ENCODE assay signal across 20 cellular contexts in genomic region chr12:120642086-120642485, GRCh38. TPM values are rescaled to one million over a fixed set of nuclear protein-coding genes. Genes with fewer than 3 reads are reported as not detected.
DNase-seq lines count a peak whose midpoint lies in the region; ATAC-seq and TF ChIP-seq lines count a peak whose summit lies in the region.
"Had no signal": no experiment of that assay in that cellular context is flagged by ENCODE, and none has a peak within 500 bp of the region (broad histone marks: within the 10 kb centered on the region; RNA-seq: fewer than 3 reads in every experiment).

No MANE protein-coding gene starts in this region.

- H3K27me3 ChIP-seq in right atrium auricular region: peaks cover 0 to 16% of the 10 kb centered on the region in 2 donors
- H3K27me3 ChIP-seq in MM.1S (replicated peaks; ENCODE audit: insufficient read depth, low read length): peaks cover 15% of the 10 kb centered on the region; the same call in 1 of the 2 replicates
- H3K27me3 ChIP-seq: body of pancreas had no signal

- no peaks in the 10 kb centered on the region for H3K9me2 ChIP-seq in MM.1S (replicated peaks; ENCODE audit: insufficient read depth, low read length)

- no peak overlapping the region for H3K27ac Mint-ChIP-seq in activated naive CD4-positive, alpha-beta T cell treated with anti-CD3 and anti-CD28 coated beads, Interleukin-2, amount 50 U/mL, for 24 hours
- no peak overlapping the region for H3K27ac Mint-ChIP-seq in WTC11
- H3K27ac Mint-ChIP-seq in stimulated activated effector memory CD8-positive, alpha-beta T cell treated with anti-CD3 and anti-CD28 coated beads, Interleukin-12 subunit alpha, Interleukin-12 subunit beta, amount 100 ng/mL, for 72 hours: no peak overlapping the region
- H3K27ac Mint-ChIP-seq: activated CD8-positive, alpha-beta memory T cell treated with anti-CD3 and anti-CD28 coated beads, Interleukin-2, amount 10 ng/mL, durations not matched to agents 7 days and 5 days; dendritic cell treated with granulocyte-macrophage colony-stimulating factor and Interleukin-4, amounts not matched to agents 40 ng/mL and 50 ng/mL, for 4 days; HFFc6; stimulated activated naive CD8-positive, alpha-beta T cell treated with anti-CD3 and anti-CD28 coated beads, Interleukin-15, amount 100 ng/mL, for 72 hours had no signal

- no peak for TF ChIP-seq CTCF in WTC11 (IDR thresholded peaks at IDR 0.05)
- TF ChIP-seq CTCF in right atrium auricular region (IDR thresholded peaks at IDR 0.05): no peak
- TF ChIP-seq CTCF in MM.1S (IDR thresholded peaks at IDR 0.05; ENCODE audit: low read length): no peak

- H3K27me3 Mint-ChIP-seq in activated naive CD4-positive, alpha-beta T cell treated with anti-CD3 and anti-CD28 coated beads, Interleukin-2, amount 50 U/mL, for 24 hours: peaks cover 38% of the 10 kb centered on the region
- H3K27me3 Mint-ChIP-seq in WTC11 (ENCODE audit: low read depth): peaks cover 20% of the 10 kb centered on the region

- H3K27ac ChIP-seq in right atrium auricular region (no peak overlapping the region), MM.1S (ENCODE audit: low read length) (no peak overlapping the region)
- H3K27ac ChIP-seq: body of pancreas, KMS-11, uterus had no signal

- peak overlapping the region; percentile 33 for H3K4me3 Mint-ChIP-seq in activated naive CD4-positive, alpha-beta T cell treated with anti-CD3 and anti-CD28 coated beads, Interleukin-2, amount 50 U/mL, for 24 hours
- H3K4me3 Mint-ChIP-seq in WTC11: peak overlapping the region; percentile 72
- H3K4me3 Mint-ChIP-seq in stimulated activated effector memory CD8-positive, alpha-beta T cell treated with anti-CD3 and anti-CD28 coated beads, Interleukin-12 subunit alpha, Interleukin-12 subunit beta, amount 100 ng/mL, for 72 hours: peak overlapping the region; percentile 67
- H3K4me3 Mint-ChIP-seq: HFFc6 had no signal

- intact Hi-C loops in head of caudate nucleus (cut with DNase I): no loop called here

- ATAC-seq in WTC11 (no peak), HG02970 (IDR thresholded peaks at IDR 0.05; ENCODE audit: low FRiP score, unreplicated experiment) (no peak)
- ATAC-seq in stimulated activated effector memory CD8-positive, alpha-beta T cell treated with anti-CD3 and anti-CD28 coated beads, Interleukin-12 subunit alpha, Interleukin-12 subunit beta, amount 100 ng/mL, for 72 hours: no peak

- peaks cover 10% of the 10 kb centered on the region for H3K4me1 Mint-ChIP-seq in activated naive CD4-positive, alpha-beta T cell treated with anti-CD3 and anti-CD28 coated beads, Interleukin-2, amount 50 U/mL, for 24 hours
- peaks cover 15% of the 10 kb centered on the region for H3K4me1 Mint-ChIP-seq in WTC11
- H3K4me1 Mint-ChIP-seq in stimulated activated effector memory CD8-positive, alpha-beta T cell treated with anti-CD3 and anti-CD28 coated beads, Interleukin-12 subunit alpha, Interleukin-12 subunit beta, amount 100 ng/mL, for 72 hours: peaks cover 11% of the 10 kb centered on the region

- no peak overlapping the region for H3K4me2 ChIP-seq in MM.1S (ENCODE audit: low read depth, low read length)

- H3K4me1 ChIP-seq in right atrium auricular region (peaks cover 0 to 15% of the 10 kb centered on the region in 2 donors), MM.1S (ENCODE audit: low read length) (no peaks in the 10 kb centered on the region)

- H2AFZ ChIP-seq in MM.1S (ENCODE audit: low read length): no peak overlapping the region

- no peak for DNase-seq in activated naive CD4-positive, alpha-beta T cell (lab: John Stamatoyannopoulos, UW)
- DNase-seq in WTC11 (ENCODE audit: low spot score): no peak
- peak in 23 of 42 donors; percentile 18 to 74 (median 42) for DNase-seq in head of caudate nucleus
- no peak for DNase-seq in stimulated activated effector memory CD8-positive, alpha-beta T cell treated with anti-CD3 and anti-CD28 coated beads, Interleukin-12 subunit alpha, Interleukin-12 subunit beta, amount 100 ng/mL, for 72 hours (ENCODE audit: low spot score in 2 of 2)
- no peak for DNase-seq in right atrium auricular region (ENCODE audit: low spot score)
- DNase-seq in MM.1S: no peak
- DNase-seq: NCI-H1048, NCI-H2029, uterus had no signal

- no peaks in the 10 kb centered on the region for H3F3A ChIP-seq in MM.1S (ENCODE audit: insufficient read depth, low read length)

- H3K4me3 ChIP-seq in right atrium auricular region: no peak overlapping the region
- H3K4me3 ChIP-seq in MM.1S (ENCODE audit: low read length): no peak overlapping the region
- H3K4me3 ChIP-seq: body of pancreas, uterus had no signal

- no peaks in the 10 kb centered on the region for H4K20me1 ChIP-seq in MM.1S (ENCODE audit: insufficient read depth, low read length)

- no peaks in the 10 kb centered on the region for H3K36me3 ChIP-seq in right atrium auricular region
- no peaks in the 10 kb centered on the region for H3K36me3 ChIP-seq in MM.1S (replicated peaks; ENCODE audit: insufficient read depth, low read length)
- H3K36me3 ChIP-seq: uterus had no signal

- no peaks in the 10 kb centered on the region for H3K9me3 Mint-ChIP-seq in activated naive CD4-positive, alpha-beta T cell treated with anti-CD3 and anti-CD28 coated beads, Interleukin-2, amount 50 U/mL, for 24 hours
- no peaks in the 10 kb centered on the region for H3K9me3 Mint-ChIP-seq in WTC11
- H3K9me3 Mint-ChIP-seq in stimulated activated effector memory CD8-positive, alpha-beta T cell treated with anti-CD3 and anti-CD28 coated beads, Interleukin-12 subunit alpha, Interleukin-12 subunit beta, amount 100 ng/mL, for 72 hours: no peaks in the 10 kb centered on the region
- H3K9me3 Mint-ChIP-seq: activated B cell treated with CpG ODN at 0.5 μM for 24 hours; dendritic cell treated with granulocyte-macrophage colony-stimulating factor and Interleukin-4, amounts not matched to agents 40 ng/mL and 50 ng/mL, for 4 days; HFFc6; stimulated activated naive CD8-positive, alpha-beta T cell treated with anti-CD3 and anti-CD28 coated beads, Interleukin-15, amount 100 ng/mL, for 72 hours had no signal

- H3K9me3 ChIP-seq in right atrium auricular region (no peaks in the 10 kb centered on the region), MM.1S (replicated peaks; ENCODE audit: insufficient read depth, low read length) (no peaks in the 10 kb centered on the region)
- H3K9me3 ChIP-seq: body of pancreas, uterus had no signal

- H3K9ac ChIP-seq in MM.1S (ENCODE audit: low read length): no peak overlapping the region
- H3K9ac ChIP-seq: KMS-11 had no signal

- POLR2A ChIA-PET in WTC11 (lab: Charles Lee): interaction anchor here (1.2 kb wide), 1 partner anchor 61 kb away, joined by 3 read pairs; the partner anchor contains the start of gene POP5

- CTCF ChIA-PET in WTC11 (lab: Charles Lee): interaction anchor here (1.1 to 4.7 kb wide), 4 partner anchors 7 to 60 kb away, joined by 3 to 40 read pairs (median 18); partner anchors contain the start of gene POP5

- peaks cover 2% of the 10 kb centered on the region for H3K36me3 Mint-ChIP-seq in activated naive CD4-positive, alpha-beta T cell treated with anti-CD3 and anti-CD28 coated beads, Interleukin-2, amount 50 U/mL, for 24 hours
- H3K36me3 Mint-ChIP-seq in WTC11: no peaks in the 10 kb centered on the region
- H3K36me3 Mint-ChIP-seq in stimulated activated effector memory CD8-positive, alpha-beta T cell treated with anti-CD3 and anti-CD28 coated beads, Interleukin-12 subunit alpha, Interleukin-12 subunit beta, amount 100 ng/mL, for 72 hours: no peaks in the 10 kb centered on the region
- H3K36me3 Mint-ChIP-seq: activated CD8-positive, alpha-beta memory T cell treated with anti-CD3 and anti-CD28 coated beads, Interleukin-2, amount 10 ng/mL, durations not matched to agents 7 days and 5 days had no signal

- H3K79me2 ChIP-seq in MM.1S (ENCODE audit: low read length): no peaks in the 10 kb centered on the region

TF ChIP-seq in WTC11, 78 proteins besides CTCF, POLR2A, EP300 and RAD21 (continues in another document):
- TF ChIP-seq OVOL2 (CRISPR knock-in tag; IDR thresholded peaks at IDR 0.05; ENCODE audit: borderline replicate concordance): no peak
- TF ChIP-seq ZNF532 (CRISPR knock-in tag; IDR thresholded peaks at IDR 0.05; ENCODE audit: borderline replicate concordance): no peak
- no peak for TF ChIP-seq NFATC4 (CRISPR knock-in tag; IDR thresholded peaks at IDR 0.05)
- no peak for TF ChIP-seq MAX (CRISPR knock-in tag; IDR thresholded peaks at IDR 0.05)
- TF ChIP-seq ELF4 (CRISPR knock-in tag; IDR thresholded peaks at IDR 0.05; ENCODE audit: low read depth): no peak

RNA-seq across cellular contexts. Expression of gene CABP1, which starts 1.7 kb away (rescaled TPM):
- 10.1 to 14.1 TPM (median 10.7 TPM) in 3 replicates for total RNA-seq in WTC11 (2021)
- total RNA-seq in right atrium auricular region: 1 to 10 TPM in 1 of 2 donors, under 1 TPM in 1; 0.71 to 2.0 TPM
- total RNA-seq: activated CD8-positive, alpha-beta memory T cell treated with anti-CD3 and anti-CD28 coated beads, Interleukin-2, amount 10 ng/mL, durations not matched to agents 7 days and 5 days; NCI-H460; osteoblast had no signal

RNA-seq across cellular contexts. Expression of gene MLEC, which starts 44.9 kb away (rescaled TPM):
- total RNA-seq in WTC11 (2021) (221 to 278 TPM (median 253 TPM) in 3 replicates), right atrium auricular region (100 to 1,000 TPM in 1 of 2 donors, 10 to 100 TPM in 1; 89.7 to 179 TPM)

Comparison
In these comparisons a context has a peak if more than half of its experiments do, and no peak if none do; other contexts are left out.
1. DNase-seq: peak in head of caudate nucleus (23 of 42); none in activated naive CD4-positive, alpha-beta T cell (0 of 4), WTC11 (single experiment), stimulated activated effector memory CD8-positive, alpha-beta T cell treated with anti-CD3 and anti-CD28 coated beads, Interleukin-12 subunit alpha, Interleukin-12 subunit beta, amount 100 ng/mL, for 72 hours (0 of 2), right atrium auricular region (single experiment) and MM.1S (single experiment).
2. Peak in every context shown above with its lines, with median percentiles within 50 percentile points of each other: H3K4me3 Mint-ChIP-seq.